Comparison of ENCODE assay signal across 26 cellular contexts in the genomic region with DNA sequence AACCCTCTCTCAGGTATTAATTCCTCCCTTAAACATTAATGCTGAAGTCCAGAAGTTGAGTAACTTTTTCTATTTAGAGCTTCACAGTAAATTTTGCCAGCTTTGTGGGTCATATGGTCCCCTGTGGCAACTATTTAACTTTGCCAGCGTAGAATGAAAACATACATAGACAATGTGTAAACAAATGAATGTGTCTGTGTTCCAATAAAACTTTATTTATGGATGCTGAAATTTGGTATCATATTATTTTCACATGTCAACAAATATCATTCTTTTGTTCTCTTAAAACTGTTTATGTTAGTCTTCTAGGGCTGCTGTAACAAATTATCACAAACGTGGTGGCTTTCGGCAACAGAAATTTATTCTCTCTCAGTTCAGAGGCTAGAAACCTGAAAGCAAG.
"Had no signal": no experiment of that assay in that cellular context is flagged by ENCODE, and none has a peak within 500 bp of the region (broad histone marks: within the 10 kb centered on the region; RNA-seq: fewer than 3 reads in every experiment).

No MANE protein-coding gene starts in this region.

- H3K27ac ChIP-seq: colonic mucosa, dorsolateral prefrontal cortex, epithelial cell of prostate, esophagus squamous epithelium, gastrocnemius medialis, heart right ventricle, left lung, lower lobe of right lung had no signal

- FAIRE-seq: islet of Langerhans, keratinocyte had no signal

- ATAC-seq: effector memory CD8-positive, alpha-beta T cell; esophagus mucosa; gastrocnemius medialis; heart right ventricle; left cardiac atrium; left lung; left ventricle myocardium superior; lower lobe of right lung; naive thymus-derived CD4-positive, alpha-beta T cell had no signal

- H3K4me3 ChIP-seq: colonic mucosa, dorsolateral prefrontal cortex, esophagus squamous epithelium, gastrocnemius medialis, heart right ventricle, left lung, lower lobe of right lung had no signal

- H3K4me1 ChIP-seq: colonic mucosa, esophagus squamous epithelium, left lung, lower lobe of right lung had no signal

- H3K27me3 ChIP-seq: colonic mucosa, dorsolateral prefrontal cortex, esophagus squamous epithelium, gastrocnemius medialis, heart right ventricle, left lung had no signal

- H3K9me3 ChIP-seq: colonic mucosa, esophagus squamous epithelium, gastrocnemius medialis, heart right ventricle, left lung, lower lobe of right lung had no signal

- H3K36me3 ChIP-seq: colonic mucosa, esophagus squamous epithelium, gastrocnemius medialis, heart right ventricle, left lung, lower lobe of right lung had no signal

- DNase-seq: colonic mucosa; cortex of kidney; dermis blood vessel endothelial cell; dorsolateral prefrontal cortex; effector CD8-positive, alpha-beta T cell; effector memory CD8-positive, alpha-beta T cell; endodermal cell; erythroblast; esophagus squamous epithelium; foreskin fibroblast; foreskin melanocyte; gastrocnemius medialis; glutamatergic neuron; head of caudate nucleus; heart right ventricle; hippocampal formation; left cardiac atrium; left lung; left ventricle myocardium superior; lower lobe of right lung; mesenchymal stem cell; naive thymus-derived CD4-positive, alpha-beta T cell had no signal
